Comparison of ENCODE assay signal across 18 cellular contexts in genomic region chr6:116027821-116028220, GRCh38. TPM values are rescaled to one million over a fixed set of nuclear protein-coding genes. Genes with fewer than 3 reads are reported as not detected.
DNase-seq lines count a peak whose midpoint lies in the region; ATAC-seq and TF ChIP-seq lines count a peak whose summit lies in the region.
"Had no signal": no experiment of that assay in that cellular context is flagged by ENCODE, and none has a peak within 500 bp of the region (broad histone marks: within the 10 kb centered on the region; RNA-seq: fewer than 3 reads in every experiment).

No MANE protein-coding gene starts in this region.

- no peak for DNase-seq in hypothalamus (lab: John Stamatoyannopoulos, UW)
- DNase-seq in stimulated activated CD4-positive, alpha-beta T cell treated with anti-CD3 and anti-CD28 coated beads, Interleukin-2, amount 100 ng/mL, for 48 hours = no peak
- no peak for DNase-seq in HuH-7 (ENCODE audit: low spot score)
- no peak for DNase-seq in type B pancreatic cell (ENCODE audit: extremely low spot score, unreplicated experiment)
- DNase-seq: cortex of kidney, DMS 273 treated with DMSO at 0.1 percent for 48 hours, naive B cell, NCI-H1105 treated with DMSO at 0.1 percent for 48 hours, NCI-H446 treated with DMSO at 0.1 percent for 48 hours, PC-9, upper lobe of right lung had no signal

- H3K4me1 Mint-ChIP-seq in type B pancreatic cell (ENCODE audit: unreplicated experiment) = no peaks in the 10 kb centered on the region

- no peaks in the 10 kb centered on the region for H3K27me3 Mint-ChIP-seq in type B pancreatic cell

- no peaks in the 10 kb centered on the region for H3K9me3 Mint-ChIP-seq in type B pancreatic cell
- H3K9me3 Mint-ChIP-seq: naive B cell had no signal

- no peak overlapping the region for H3K4me3 Mint-ChIP-seq in type B pancreatic cell
- H3K4me3 Mint-ChIP-seq: naive B cell had no signal

- ATAC-seq in GM18498 (IDR thresholded peaks at IDR 0.05; ENCODE audit: unreplicated experiment) (peak; percentile 62), GM19395 (IDR thresholded peaks at IDR 0.05; ENCODE audit: unreplicated experiment) (peak; percentile 55), HG02884 (IDR thresholded peaks at IDR 0.05; ENCODE audit: unreplicated experiment) (peak; percentile 67), HG03575 (IDR thresholded peaks at IDR 0.05; ENCODE audit: extremely low read depth, insufficient number of reproducible peaks, low FRiP score, unreplicated experiment) (peak; percentile 46)
- ATAC-seq: activated CD4-positive, CD25-positive, alpha-beta regulatory T cell treated with anti-CD3 and anti-CD28 coated beads, Interleukin-2, amount 50 U/mL, for 24 hours; HepG2; left lobe of liver; upper lobe of right lung had no signal

- TF ChIP-seq CTCF in type B pancreatic cell (conservative IDR thresholded peaks at IDR 0.05) = no peak

- no peak overlapping the region for H3K27ac Mint-ChIP-seq in type B pancreatic cell
- H3K27ac Mint-ChIP-seq: naive B cell had no signal

- no peaks in the 10 kb centered on the region for H3K36me3 Mint-ChIP-seq in type B pancreatic cell
- H3K36me3 Mint-ChIP-seq: naive B cell had no signal

RNA-seq across cellular contexts. Expression of gene FRK, which starts 32.9 kb away (rescaled TPM):
- total RNA-seq in type B pancreatic cell (ENCODE audit: low replicate concordance) = 6.2 and 13.2 TPM in 2 replicates
